20 cellular contexts compared by ENCODE assay signal in the genomic region with DNA sequence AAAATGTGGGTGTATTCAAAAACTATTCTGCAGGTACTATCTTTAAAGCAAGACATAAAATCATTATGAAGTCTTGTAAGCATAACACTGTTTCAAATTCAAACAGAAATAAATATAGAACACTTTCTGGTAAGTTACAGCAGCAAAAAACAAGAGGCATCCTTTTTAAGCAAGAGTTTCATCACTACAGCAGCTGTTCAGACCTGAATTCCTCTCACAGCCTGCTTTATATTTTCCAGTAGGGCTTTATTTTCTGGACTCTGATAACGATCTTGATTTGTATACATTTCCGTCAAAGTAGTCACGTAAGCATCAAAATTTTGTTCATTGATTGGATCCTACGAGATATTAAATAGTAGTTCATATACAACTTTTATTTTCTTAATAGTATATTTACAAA. TPM values are rescaled to one million over a fixed set of nuclear protein-coding genes. Genes with fewer than 3 reads are reported as not detected.
DNase-seq lines count a peak whose midpoint lies in the region; ATAC-seq, FAIRE-seq and TF ChIP-seq lines count a peak whose summit lies in the region.
"Had no signal": no experiment of that assay in that cellular context is flagged by ENCODE, and none has a peak within 500 bp of the region (broad histone marks: within the 10 kb centered on the region; RNA-seq: fewer than 3 reads in every experiment).

No MANE protein-coding gene starts in this region.

- no peak for FAIRE-seq in HTR-8/SVneo (lab: Jason Lieb, UNC)

- intact Hi-C loops in sciatic nerve (cut with DNase I), result no loop called here
- intact Hi-C loops in activated CD4-positive, alpha-beta T cell treated with anti-CD3 and anti-CD28 coated beads for 36 hours (cut with DNase I, micrococcal nuclease), result no loop called here

- peak; percentile 46 for DNase-seq in AG08395 (ENCODE audit: low spot score)
- DNase-seq in HFFc6, result no peak
- peak; percentile 44 for DNase-seq in dedifferentiated amniotic fluid mesenchymal stem cell (ENCODE audit: extremely low spot score)
- no peak for DNase-seq in osteoblast (ENCODE audit: insufficient read length, low spot score, missing footprints)
- no peak for DNase-seq in DMS153 treated with DMSO at 0.1 percent for 48 hours (lab: John Stamatoyannopoulos, UW; ENCODE audit: unreplicated experiment)
- no peak for DNase-seq in sciatic nerve (ENCODE audit: low spot score)
- DNase-seq in activated CD4-positive, alpha-beta T cell treated with anti-CD3 and anti-CD28 coated beads for 36 hours, result no peak
- DNase-seq in HTR-8/SVneo (ENCODE audit: insufficient read length, low spot score), result no peak
- DNase-seq: ACHN; activated CD4-positive, alpha-beta T cell treated with anti-CD3 and anti-CD28 coated beads, Interleukin-2, amount 50 U/mL, for 4 hours; activated T-cell treated with anti-CD3 and anti-CD28 coated beads, Interleukin-2, amount 50 U/mL, for 4 hours; H9; head of caudate nucleus; KG1; NCI-H1417 treated with DMSO at 0.1 percent for 48 hours; NCI-H82; nephron progenitor cell; stimulated activated naive CD8-positive, alpha-beta T cell treated with anti-CD3 and anti-CD28 coated beads, Interleukin-15, Interleukin-2, amounts not matched to agents 100 U/mL and 50 U/mL, for 24 hours had no signal

- H3K4me3 ChIP-seq in osteoblast (ENCODE audit: insufficient read depth, low read length), result no peak overlapping the region
- H3K4me3 ChIP-seq: breast epithelium had no signal

- H3K27ac ChIP-seq in osteoblast (ENCODE audit: low read depth, low read length), result no peak overlapping the region
- H3K27ac ChIP-seq: breast epithelium had no signal

- POLR2A ChIA-PET in activated CD4-positive, alpha-beta T cell treated with anti-CD3 and anti-CD28 coated beads for 36 hours (lab: Charles Lee), result no interaction called here

- H3K27ac Mint-ChIP-seq in HFFc6, result peak overlapping the region; percentile 64; the same call in 1 of the 2 replicates
- no peak overlapping the region for H3K27ac Mint-ChIP-seq in activated CD4-positive, alpha-beta T cell treated with anti-CD3 and anti-CD28 coated beads for 36 hours
- H3K27ac Mint-ChIP-seq: activated naive CD4-positive, alpha-beta T cell treated with anti-CD3 and anti-CD28 coated beads, Interleukin-2, amount 50 U/mL, for 72 hours; H9 had no signal

- H3K4me1 ChIP-seq in osteoblast (ENCODE audit: insufficient read depth, low read length), result no peaks in the 10 kb centered on the region
- H3K4me1 ChIP-seq: breast epithelium had no signal

- H3K36me3 ChIP-seq in osteoblast (ENCODE audit: insufficient read depth, low read length), result no peaks in the 10 kb centered on the region
- H3K36me3 ChIP-seq: breast epithelium had no signal

- no peak overlapping the region; the same call in 1 of the 2 replicates for H3K4me3 Mint-ChIP-seq in HFFc6
- no peak overlapping the region for H3K4me3 Mint-ChIP-seq in activated CD4-positive, alpha-beta T cell treated with anti-CD3 and anti-CD28 coated beads for 36 hours
- H3K4me3 Mint-ChIP-seq: activated T-cell treated with anti-CD3 and anti-CD28 coated beads, Interleukin-2, amount 50 U/mL, for 4 hours; H9; nephron progenitor cell had no signal

- peak overlapping the region; percentile 32 for H3K4me2 ChIP-seq in osteoblast (ENCODE audit: insufficient read depth, low read length)

- TF ChIP-seq CTCF in HFFc6 (IDR thresholded peaks at IDR 0.05), result no peak
- no peak for TF ChIP-seq CTCF in osteoblast (IDR thresholded peaks at IDR 0.05; ENCODE audit: extremely low read depth, low read depth, low read length)

- H2AFZ ChIP-seq in osteoblast (ENCODE audit: low read length), result no peak overlapping the region

- H3K36me3 Mint-ChIP-seq in HFFc6 (ENCODE audit: low read depth), result no peaks in the 10 kb centered on the region
- H3K36me3 Mint-ChIP-seq in activated CD4-positive, alpha-beta T cell treated with anti-CD3 and anti-CD28 coated beads for 36 hours (ENCODE audit: low read depth), result no peaks in the 10 kb centered on the region
- H3K36me3 Mint-ChIP-seq: activated naive CD4-positive, alpha-beta T cell treated with anti-CD3 and anti-CD28 coated beads, Interleukin-2, amount 50 U/mL, for 72 hours had no signal

- CTCF ChIA-PET in activated CD4-positive, alpha-beta T cell treated with anti-CD3 and anti-CD28 coated beads for 36 hours (lab: Charles Lee), result no interaction called here

- no peaks in the 10 kb centered on the region for H3K9me3 ChIP-seq in osteoblast (ENCODE audit: low read depth, low read length)
- H3K9me3 ChIP-seq: breast epithelium had no signal

- H3K79me2 ChIP-seq in osteoblast (ENCODE audit: insufficient read depth, low read length), result no peaks in the 10 kb centered on the region

- H3K27me3 ChIP-seq in osteoblast (ENCODE audit: insufficient read depth, low read length), result peaks cover 9% of the 10 kb centered on the region

- H4K20me1 ChIP-seq in osteoblast (ENCODE audit: insufficient read depth, low read length), result no peaks in the 10 kb centered on the region

- ATAC-seq in sciatic nerve, result no peak
- ATAC-seq in activated CD4-positive, alpha-beta T cell treated with anti-CD3 and anti-CD28 coated beads for 36 hours, result no peak
- ATAC-seq: activated naive CD4-positive, alpha-beta T cell treated with anti-CD3 and anti-CD28 coated beads, Interleukin-2, amount 50 U/mL, for 72 hours; activated T-cell treated with anti-CD3 and anti-CD28 coated beads, Interleukin-2, amount 50 U/mL, for 4 hours; stimulated activated naive CD8-positive, alpha-beta T cell treated with anti-CD3 and anti-CD28 coated beads, Interleukin-15, Interleukin-2, amounts not matched to agents 100 U/mL and 50 U/mL, for 24 hours had no signal

- H3K27me3 Mint-ChIP-seq in HFFc6 (ENCODE audit: insufficient read depth), result peaks cover 9% of the 10 kb centered on the region
- H3K27me3 Mint-ChIP-seq in activated CD4-positive, alpha-beta T cell treated with anti-CD3 and anti-CD28 coated beads for 36 hours, result peaks cover 3% of the 10 kb centered on the region

- H3K4me1 Mint-ChIP-seq in HFFc6 (ENCODE audit: low read depth), result peaks cover 34% of the 10 kb centered on the region
- no peaks in the 10 kb centered on the region for H3K4me1 Mint-ChIP-seq in activated CD4-positive, alpha-beta T cell treated with anti-CD3 and anti-CD28 coated beads for 36 hours

- H3K9me3 Mint-ChIP-seq in HFFc6, result no peaks in the 10 kb centered on the region
- no peaks in the 10 kb centered on the region for H3K9me3 Mint-ChIP-seq in activated CD4-positive, alpha-beta T cell treated with anti-CD3 and anti-CD28 coated beads for 36 hours (ENCODE audit: low read depth)
- H3K9me3 Mint-ChIP-seq: activated naive CD4-positive, alpha-beta T cell treated with anti-CD3 and anti-CD28 coated beads, Interleukin-2, amount 50 U/mL, for 72 hours; activated T-cell treated with anti-CD3 and anti-CD28 coated beads, Interleukin-2, amount 50 U/mL, for 4 hours; H9; nephron progenitor cell had no signal

RNA-seq across cellular contexts. Expression of a gene that starts 47.4 kb away (rescaled TPM):
- total RNA-seq in HFFc6 (2021; fragmentation: NEBNext Ultra II Directional; extraction: Animal tissue kit (Norgen Biotek cat#: 25700)), result 100 to 1,000 TPM; 283 to 403 (median 323) TPM
- 307 and 324 TPM in 2 replicates for total RNA-seq in osteoblast
- 38.1 TPM for total RNA-seq in sciatic nerve
- total RNA-seq in activated CD4-positive, alpha-beta T cell treated with anti-CD3 and anti-CD28 coated beads for 36 hours, result under 1 TPM; 0.37 to 0.81 TPM

Comparison
In these comparisons a context has a peak if more than half of its experiments do, and no peak if none do; other contexts are left out.
1. DNase-seq: peak in AG08395 (single experiment) and dedifferentiated amniotic fluid mesenchymal stem cell (single experiment); none in HFFc6 (single experiment), osteoblast (single experiment), DMS153 treated with DMSO at 0.1 percent for 48 hours (single experiment), sciatic nerve (single experiment), activated CD4-positive, alpha-beta T cell treated with anti-CD3 and anti-CD28 coated beads for 36 hours (single experiment) and HTR-8/SVneo (single experiment).
2. RNA of a gene that starts 47.4 kb away (total RNA-seq): 283 to 403 TPM in HFFc6, 307 to 324 TPM in osteoblast and 38.1 TPM in sciatic nerve (single experiment); 0.37 to 0.81 TPM in activated CD4-positive, alpha-beta T cell treated with anti-CD3 and anti-CD28 coated beads for 36 hours; every median in the first group is over 10 times any median in the second.